Comparison of ENCODE assay signal across 2 cellular contexts in genomic region chr7:17305387-17306171, GRCh38.
TF ChIP-seq lines count a peak whose summit lies in the region.

No MANE protein-coding gene starts in this region.

TF ChIP-seq in A549, 52 proteins besides CTCF, POLR2A, EP300 and RAD21 (continued from another document):
- TF ChIP-seq MAFK (IDR thresholded peaks at IDR 0.05; ENCODE audit: partially characterized antibody) (no peak), ATOH8 (CRISPR knock-in tag; IDR thresholded peaks at IDR 0.05; ENCODE audit: low read depth) (no peak), REST (IDR thresholded peaks at IDR 0.05) (no peak), CBX2 (IDR thresholded peaks at IDR 0.05; ENCODE audit: borderline replicate concordance, low read depth) (no peak)

TF ChIP-seq in GM23338, 12 proteins besides CTCF, POLR2A, EP300 and RAD21 (continued from another document):
- TF ChIP-seq ZNF462 (CRISPR knock-in tag; IDR thresholded peaks at IDR 0.05) (no peak), STAT1 (IDR thresholded peaks at IDR 0.05; ENCODE audit: unreplicated experiment) (no peak), ETS1 (IDR thresholded peaks at IDR 0.05) (no peak), EZH2phosphoT487 (IDR thresholded peaks at IDR 0.05; ENCODE audit: unreplicated experiment) (no peak), ZNF331 (CRISPR knock-in tag; IDR thresholded peaks at IDR 0.05; ENCODE audit: low read depth) (no peak), EZH2 (IDR thresholded peaks at IDR 0.05; ENCODE audit: low read depth, unreplicated experiment) (no peak), JUNB (IDR thresholded peaks at IDR 0.05; ENCODE audit: unreplicated experiment) (no peak)
